ENCODE assay signal across 19 cellular contexts in genomic region chr10:15131330-15131729, GRCh38. TPM values are rescaled to one million over a fixed set of nuclear protein-coding genes. Genes with fewer than 3 reads are reported as not detected.
"Had no signal": no experiment of that assay in that cellular context is flagged by ENCODE, and none has a peak within 500 bp of the region (broad histone marks: within the 10 kb centered on the region; RNA-seq: fewer than 3 reads in every experiment).

No MANE protein-coding gene starts in this region.

- H3K4me1 ChIP-seq: SJSA1 had no signal

- H3K27ac ChIP-seq: SJSA1, SK-N-MC had no signal

- DNase-seq: KBM-7, MV-4-11, NCI-H1048, NCI-H1436, NCI-H187, NCI-H2029, NCI-H2081 treated with DMSO at 0.1 percent for 48 hours, NCI-H2171, NCI-H226, NCI-H446, NCI-H510A, NCI-H524 treated with DMSO at 0.1 percent for 48 hours, NCI-H69, NCI-H774, Right ventricle myocardium superior, RPMI8226, SIG-M5 had no signal

- H3K4me3 ChIP-seq: SJSA1, SK-N-MC had no signal

- H3K9me3 ChIP-seq: SJSA1 had no signal

- H3K27me3 ChIP-seq: SJSA1 had no signal

RNA-seq across cellular contexts. Expression of gene ACBD7, which starts 42.8 kb away (rescaled TPM):
- total RNA-seq: Right ventricle myocardium superior had no signal
